In genomic region chr2:45797451-45798230, GRCh38 we compare ENCODE assay signal across 1 cellular context.
TF ChIP-seq lines count a peak whose summit lies in the region.

No MANE protein-coding gene starts in this region.

TF ChIP-seq in H1, 55 proteins besides CTCF, POLR2A, EP300 and RAD21 (continued from another document):
- no peak for TF ChIP-seq RBBP5 (IDR thresholded peaks at IDR 0.05; ENCODE audit: borderline replicate concordance, low read depth, low read length)
- no peak for TF ChIP-seq NRF1 (IDR thresholded peaks at IDR 0.05; ENCODE audit: low read depth, low read length)
- TF ChIP-seq, protein P1, sequence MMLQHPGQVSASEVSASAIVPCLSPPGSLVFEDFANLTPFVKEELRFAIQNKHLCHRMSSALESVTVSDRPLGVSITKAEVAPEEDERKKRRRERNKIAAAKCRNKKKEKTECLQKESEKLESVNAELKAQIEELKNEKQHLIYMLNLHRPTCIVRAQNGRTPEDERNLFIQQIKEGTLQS (IDR thresholded peaks at IDR 0.05; ENCODE audit: insufficient read depth, low read depth, low read length) = no peak
- no peak for TF ChIP-seq KDM1A (IDR thresholded peaks at IDR 0.05; ENCODE audit: borderline replicate concordance, low read length)
- no peak for TF ChIP-seq BRCA1 (IDR thresholded peaks at IDR 0.05; ENCODE audit: low read depth, low read length)
- no peak for TF ChIP-seq PHF8 (conservative IDR thresholded peaks at IDR 0.05; ENCODE audit: low read depth, low read length)
